18 cellular contexts compared by ENCODE assay signal in the genomic region with DNA sequence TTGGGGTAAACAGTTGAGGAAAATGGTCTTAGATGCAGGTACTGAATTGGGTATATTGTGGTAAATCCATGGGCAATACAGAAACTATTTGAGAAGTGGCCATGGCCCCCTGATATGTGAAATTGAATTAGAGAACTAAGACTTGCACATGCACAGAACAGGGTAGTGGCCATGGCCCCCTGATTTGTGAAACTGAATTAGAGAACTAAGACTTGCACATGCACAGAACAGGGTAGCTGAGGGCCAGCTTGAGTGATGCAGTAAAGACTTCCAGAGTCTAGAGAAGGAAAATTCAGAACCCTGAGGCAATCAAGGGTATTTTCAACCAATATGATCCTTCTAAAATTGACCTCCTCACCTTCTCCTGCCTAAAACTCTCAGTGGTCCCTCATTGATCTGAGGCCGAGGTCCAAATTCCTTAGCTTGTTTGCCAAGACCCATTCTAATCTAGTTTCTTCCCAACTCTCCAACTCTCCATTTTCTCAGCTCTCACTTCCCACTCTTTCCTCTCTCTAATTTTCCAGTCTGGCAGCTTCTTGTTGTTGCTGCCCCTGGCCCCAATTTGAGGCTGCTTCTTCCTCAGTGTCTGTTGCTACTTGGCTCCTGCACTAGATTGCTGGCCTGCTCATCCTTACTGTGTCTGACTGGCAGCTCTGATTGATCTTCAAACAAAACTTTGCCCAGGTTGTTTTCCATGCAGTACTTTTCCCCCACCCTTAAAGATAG.
"Had no signal": no experiment of that assay in that cellular context is flagged by ENCODE, and none has a peak within 500 bp of the region (broad histone marks: within the 10 kb centered on the region; RNA-seq: fewer than 3 reads in every experiment).

No MANE protein-coding gene starts in this region.

- H3K27me3 ChIP-seq: esophagus muscularis mucosa, gastrocnemius medialis, heart right ventricle, tibial artery, upper lobe of right lung, vagina had no signal

- H3K27ac ChIP-seq: epithelial cell of prostate, esophagus muscularis mucosa, gastrocnemius medialis, heart right ventricle, tibial artery, upper lobe of right lung, vagina had no signal

- H3K4me1 ChIP-seq: tibial artery, upper lobe of right lung, vagina had no signal

- H3K4me3 ChIP-seq: esophagus muscularis mucosa, gastrocnemius medialis, heart right ventricle, smooth muscle cell, tibial artery, upper lobe of right lung, vagina had no signal

- DNase-seq: effector memory CD4-positive, alpha-beta T cell; gastrocnemius medialis; heart right ventricle; hypothalamus; natural killer cell; posterior cingulate gyrus; right cardiac atrium; stimulated activated CD4-positive, alpha-beta T cell treated with anti-CD3 and anti-CD28 coated beads, Interleukin-4, amount 100 ng/mL, for 1 hour; stimulated activated CD8-positive, alpha-beta memory T cell treated with anti-CD3 and anti-CD28 coated beads, Interleukin-4, amount 100 ng/mL, for 48 hours; tibial artery; upper lobe of right lung had no signal

- FAIRE-seq: islet of Langerhans had no signal

- H3K9me3 ChIP-seq: esophagus muscularis mucosa, gastrocnemius medialis, heart right ventricle, tibial artery, upper lobe of right lung, vagina had no signal

- H3K4me2 ChIP-seq: smooth muscle cell had no signal

- H3K36me3 ChIP-seq: esophagus muscularis mucosa, gastrocnemius medialis, heart right ventricle, tibial artery, upper lobe of right lung, vagina had no signal

- ATAC-seq: gastrocnemius medialis; heart right ventricle; left lobe of liver; natural killer cell; right cardiac atrium; stimulated activated effector memory CD8-positive, alpha-beta T cell treated with anti-CD3 and anti-CD28 coated beads, Interleukin-12 subunit alpha, Interleukin-12 subunit beta, amount 100 ng/mL, for 72 hours; upper lobe of right lung had no signal
